Comparison of ENCODE assay signal across 23 cellular contexts in the genomic region with DNA sequence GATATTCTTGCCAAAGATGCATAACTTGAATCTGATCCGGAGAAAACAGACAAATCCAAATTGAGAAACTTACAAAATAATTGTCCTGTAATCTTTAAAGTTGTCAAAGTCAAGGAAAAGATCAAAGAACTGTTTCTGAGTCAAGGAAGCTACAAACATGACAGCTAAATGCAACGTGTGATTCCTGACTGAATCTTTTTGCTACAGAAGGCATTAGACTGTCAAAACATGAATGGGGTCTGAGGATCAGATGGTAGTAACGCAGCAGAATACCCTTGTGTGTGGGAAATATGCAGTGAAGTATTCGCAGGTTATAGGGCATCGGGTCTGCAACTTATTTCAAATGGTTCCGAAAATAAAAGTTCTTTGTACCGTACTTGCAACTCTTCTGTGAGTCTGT.
"Had no signal": no experiment of that assay in that cellular context is flagged by ENCODE, and none has a peak within 500 bp of the region (broad histone marks: within the 10 kb centered on the region; RNA-seq: fewer than 3 reads in every experiment).

No MANE protein-coding gene starts in this region.

- H3K27me3 ChIP-seq: colonic mucosa, dorsolateral prefrontal cortex, gastrocnemius medialis, heart left ventricle had no signal

- DNase-seq: colonic mucosa; cortex of kidney; dermis blood vessel endothelial cell; dorsolateral prefrontal cortex; effector CD4-positive, alpha-beta T cell; effector CD8-positive, alpha-beta T cell; effector memory CD4-positive, alpha-beta T cell; effector memory CD8-positive, alpha-beta T cell; endodermal cell; erythroblast; esophagus squamous epithelium; foreskin fibroblast; foreskin keratinocyte; foreskin melanocyte; gastrocnemius medialis; glutamatergic neuron; head of caudate nucleus; heart left ventricle; heart right ventricle had no signal

- H3K4me3 ChIP-seq: colonic mucosa, coronary artery, dorsolateral prefrontal cortex, esophagus muscularis mucosa, esophagus squamous epithelium, gastrocnemius medialis, gastroesophageal sphincter, heart left ventricle, heart right ventricle had no signal

- H3K27ac ChIP-seq: colonic mucosa, coronary artery, dorsolateral prefrontal cortex, epithelial cell of prostate, esophagus muscularis mucosa, esophagus squamous epithelium, foreskin keratinocyte, gastrocnemius medialis, gastroesophageal sphincter, heart left ventricle, heart right ventricle had no signal

- H3K9me3 ChIP-seq: colonic mucosa, esophagus muscularis mucosa, esophagus squamous epithelium, gastrocnemius medialis, gastroesophageal sphincter, heart left ventricle, heart right ventricle had no signal

- H3K36me3 ChIP-seq: colonic mucosa, esophagus muscularis mucosa, esophagus squamous epithelium, gastrocnemius medialis, gastroesophageal sphincter, heart left ventricle, heart right ventricle had no signal
